1 cellular context compared by ENCODE assay signal in genomic region chr3:108301695-108302404, GRCh38.
TF ChIP-seq lines count a peak whose summit lies in the region.

No MANE protein-coding gene starts in this region.

TF ChIP-seq in IMR-90, 13 proteins besides CTCF, POLR2A, EP300 and RAD21:
- TF ChIP-seq FOS (IDR thresholded peaks at IDR 0.05; ENCODE audit: low read depth, low read length) (no peak), BHLHE40 (IDR thresholded peaks at IDR 0.05; ENCODE audit: low read depth, low read length) (no peak), MAZ (IDR thresholded peaks at IDR 0.05; ENCODE audit: borderline replicate concordance, low read depth, low read length) (no peak), NFE2L2 (IDR thresholded peaks at IDR 0.05; ENCODE audit: low read depth, low read length) (no peak), CHD1 (IDR thresholded peaks at IDR 0.05; ENCODE audit: low read depth, low read length) (no peak), MXI1 (IDR thresholded peaks at IDR 0.05; ENCODE audit: borderline replicate concordance, low read depth, low read length) (no peak), MAFK (IDR thresholded peaks at IDR 0.05; ENCODE audit: low read depth, low read length) (no peak), SMC3 (IDR thresholded peaks at IDR 0.05; ENCODE audit: low read depth, low read length) (no peak), RCOR1 (IDR thresholded peaks at IDR 0.05; ENCODE audit: insufficient replicate concordance, low read length) (no peak), CEBPB (IDR thresholded peaks at IDR 0.05; ENCODE audit: low read depth, low read length) (no peak), USF2 (IDR thresholded peaks at IDR 0.05; ENCODE audit: low read depth, low read length) (no peak), RFX5 (IDR thresholded peaks at IDR 0.05; ENCODE audit: low read depth, low read length) (no peak)
- TF ChIP-seq, protein P1, sequence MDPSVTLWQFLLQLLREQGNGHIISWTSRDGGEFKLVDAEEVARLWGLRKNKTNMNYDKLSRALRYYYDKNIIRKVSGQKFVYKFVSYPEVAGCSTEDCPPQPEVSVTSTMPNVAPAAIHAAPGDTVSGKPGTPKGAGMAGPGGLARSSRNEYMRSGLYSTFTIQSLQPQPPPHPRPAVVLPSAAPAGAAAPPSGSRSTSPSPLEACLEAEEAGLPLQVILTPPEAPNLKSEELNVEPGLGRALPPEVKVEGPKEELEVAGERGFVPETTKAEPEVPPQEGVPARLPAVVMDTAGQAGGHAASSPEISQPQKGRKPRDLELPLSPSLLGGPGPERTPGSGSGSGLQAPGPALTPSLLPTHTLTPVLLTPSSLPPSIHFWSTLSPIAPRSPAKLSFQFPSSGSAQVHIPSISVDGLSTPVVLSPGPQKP (IDR thresholded peaks at IDR 0.05; ENCODE audit: borderline replicate concordance, low read depth, low read length), result no peak
